ENCODE assay signal across 1 cellular context in genomic region chr14:68684466-68685418, GRCh38.
TF ChIP-seq lines count a peak whose summit lies in the region.

No MANE protein-coding gene starts in this region.

TF ChIP-seq in HepG2, 621 proteins besides CTCF, POLR2A, EP300 and RAD21 (continued from another document):
- TF ChIP-seq TFDP2 (CRISPR knock-in tag; IDR thresholded peaks at IDR 0.05) (no peak), ZNF615 (CRISPR knock-in tag; IDR thresholded peaks at IDR 0.05; ENCODE audit: borderline replicate concordance) (no peak), MIER2 (CRISPR knock-in tag; IDR thresholded peaks at IDR 0.05) (no peak), PHF8 (CRISPR knock-in tag; IDR thresholded peaks at IDR 0.05) (no peak), SUZ12 (IDR thresholded peaks at IDR 0.05; ENCODE audit: low read depth, low read length) (no peak), HHEX (CRISPR knock-in tag; IDR thresholded peaks at IDR 0.05) (no peak)
